Comparison of ENCODE assay signal across 32 cellular contexts in the genomic region with DNA sequence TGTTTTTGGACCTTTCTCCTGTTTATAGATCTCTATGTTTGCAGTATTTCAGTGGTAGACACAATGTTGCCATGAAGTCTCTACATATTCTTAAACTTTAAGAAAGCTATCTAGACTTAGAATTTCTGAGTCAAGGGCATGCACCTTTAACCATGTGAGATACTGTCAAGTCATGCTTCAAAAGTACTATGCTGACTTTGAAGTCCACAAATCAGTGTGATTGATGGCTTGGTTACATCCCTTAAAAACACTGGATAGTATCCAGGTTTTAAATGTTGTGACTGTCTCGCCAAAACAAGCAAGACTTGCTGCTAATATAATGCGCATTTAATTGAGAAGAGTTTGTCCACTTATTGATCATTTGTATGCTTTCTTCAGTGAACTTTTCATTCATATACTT.
"Had no signal": no experiment of that assay in that cellular context is flagged by ENCODE, and none has a peak within 500 bp of the region (broad histone marks: within the 10 kb centered on the region; RNA-seq: fewer than 3 reads in every experiment).

No MANE protein-coding gene starts in this region.

- H3K4me2 ChIP-seq: neural progenitor cell, smooth muscle cell had no signal

- H3K9ac ChIP-seq: neural progenitor cell, parathyroid adenoma had no signal

- H3K9me3 ChIP-seq: ovary, psoas muscle, spleen, suprapubic skin, testis, tibial artery, transverse colon, upper lobe of right lung, vagina had no signal

- H2AFZ ChIP-seq: neural progenitor cell, parathyroid adenoma had no signal

- ATAC-seq: naive thymus-derived CD8-positive, alpha-beta T cell; natural killer cell treated with Interleukin-12 subunit alpha and Interleukin-12 subunit beta and Interleukin-15 and Interleukin-18, amount 100 ng/mL, for 72 hours; psoas muscle; right cardiac atrium; sciatic nerve; stimulated activated memory B cell treated with anti-CD40 and anti-IgM and Interleukin-4, amounts not matched to agents 10 μg/mL and 1 μg/mL and 100 μg/mL, for 72 hours; stimulated activated naive CD8-positive, alpha-beta T cell treated with anti-CD3 and anti-CD28 coated beads, Interleukin-15, amount 100 ng/mL, for 72 hours; stimulated activated naive CD8-positive, alpha-beta T cell treated with anti-CD3 and anti-CD28 coated beads, Interleukin-15, Interleukin-2, amounts not matched to agents 100 U/mL and 50 U/mL, for 24 hours; upper lobe of right lung had no signal

- H3K27me3 Mint-ChIP-seq: progenitor cell of endocrine pancreas, type B pancreatic cell had no signal

- H3K27ac ChIP-seq: neural progenitor cell, ovary, parathyroid adenoma, psoas muscle, skin epidermis, spleen, suprapubic skin, testis, tibial artery, transverse colon, upper lobe of right lung, vagina had no signal

- H3K27ac Mint-ChIP-seq: naive B cell; naive thymus-derived CD8-positive, alpha-beta T cell; natural killer cell treated with Interleukin-12 subunit alpha and Interleukin-12 subunit beta and Interleukin-15 and Interleukin-18, amount 100 ng/mL, for 72 hours; neural progenitor cell; progenitor cell of endocrine pancreas; stimulated activated memory B cell treated with anti-CD40 and anti-IgM and Interleukin-4, amounts not matched to agents 10 μg/mL and 1 μg/mL and 100 μg/mL, for 72 hours; stimulated activated naive CD8-positive, alpha-beta T cell treated with anti-CD3 and anti-CD28 coated beads, Interleukin-15, amount 100 ng/mL, for 72 hours; type B pancreatic cell had no signal

- H3K4me3 ChIP-seq: neural progenitor cell, ovary, psoas muscle, skin epidermis, smooth muscle cell, spleen, suprapubic skin, testis, tibial artery, transverse colon, upper lobe of right lung, vagina had no signal

- H3K4me3 Mint-ChIP-seq: naive B cell; naive thymus-derived CD8-positive, alpha-beta T cell; natural killer cell treated with Interleukin-12 subunit alpha and Interleukin-12 subunit beta and Interleukin-15 and Interleukin-18, amount 100 ng/mL, for 72 hours; neural progenitor cell; stimulated activated memory B cell treated with anti-CD40 and anti-IgM and Interleukin-4, amounts not matched to agents 10 μg/mL and 1 μg/mL and 100 μg/mL, for 72 hours; stimulated activated naive CD8-positive, alpha-beta T cell treated with anti-CD3 and anti-CD28 coated beads, Interleukin-15, amount 100 ng/mL, for 72 hours; type B pancreatic cell had no signal

- H3K36me3 ChIP-seq: neural progenitor cell, ovary, spleen, suprapubic skin, tibial artery, transverse colon, upper lobe of right lung, vagina had no signal

- H3K4me1 ChIP-seq: neural progenitor cell, psoas muscle, spleen, testis, tibial artery, transverse colon, upper lobe of right lung, vagina had no signal

- H3K4me1 Mint-ChIP-seq: naive B cell; naive thymus-derived CD8-positive, alpha-beta T cell; neural progenitor cell; stimulated activated naive CD8-positive, alpha-beta T cell treated with anti-CD3 and anti-CD28 coated beads, Interleukin-15, amount 100 ng/mL, for 72 hours had no signal

- H3K36me3 Mint-ChIP-seq: naive B cell; naive thymus-derived CD8-positive, alpha-beta T cell; natural killer cell treated with Interleukin-12 subunit alpha and Interleukin-12 subunit beta and Interleukin-15 and Interleukin-18, amount 100 ng/mL, for 72 hours; neural progenitor cell; stimulated activated memory B cell treated with anti-CD40 and anti-IgM and Interleukin-4, amounts not matched to agents 10 μg/mL and 1 μg/mL and 100 μg/mL, for 72 hours; type B pancreatic cell had no signal

- H3K79me2 ChIP-seq: parathyroid adenoma had no signal

- H3K9me3 Mint-ChIP-seq: naive B cell; naive thymus-derived CD8-positive, alpha-beta T cell; natural killer cell treated with Interleukin-12 subunit alpha and Interleukin-12 subunit beta and Interleukin-15 and Interleukin-18, amount 100 ng/mL, for 72 hours; neural progenitor cell; stimulated activated memory B cell treated with anti-CD40 and anti-IgM and Interleukin-4, amounts not matched to agents 10 μg/mL and 1 μg/mL and 100 μg/mL, for 72 hours; stimulated activated naive CD8-positive, alpha-beta T cell treated with anti-CD3 and anti-CD28 coated beads, Interleukin-15, amount 100 ng/mL, for 72 hours; type B pancreatic cell had no signal

- H3K27me3 ChIP-seq: neural progenitor cell, ovary, testis, vagina had no signal

- DNase-seq: naive B cell; naive thymus-derived CD8-positive, alpha-beta T cell; occipital lobe; ovary; posterior cingulate gyrus; psoas muscle; right cardiac atrium; spleen; stimulated activated CD4-positive, alpha-beta T cell treated with anti-CD3 and anti-CD28 coated beads, Interleukin-12 subunit alpha, Interleukin-12 subunit beta, amount 100 ng/mL, for 4 hours; stimulated activated CD4-positive, alpha-beta T cell treated with anti-CD3 and anti-CD28 coated beads, Interleukin-1b, Interleukin-23, amount 100 ng/mL, for 48 hours; stimulated activated CD4-positive, alpha-beta T cell treated with anti-CD3 and anti-CD28 coated beads, Interleukin-4, amount 100 ng/mL, for 1 hour; stimulated activated CD4-positive, alpha-beta T cell treated with anti-CD3 and anti-CD28 coated beads, Interleukin-4, amount 100 ng/mL, for 4 hours; stimulated activated CD8-positive, alpha-beta memory T cell treated with anti-CD3 and anti-CD28 coated beads, Interleukin-4, amount 100 ng/mL, for 48 hours; stimulated activated naive CD4-positive, alpha-beta T cell; stimulated activated naive CD8-positive, alpha-beta T cell treated with anti-CD3 and anti-CD28 coated beads, Interleukin-15, amount 100 ng/mL, for 72 hours; stimulated activated naive CD8-positive, alpha-beta T cell treated with anti-CD3 and anti-CD28 coated beads, Interleukin-15, Interleukin-2, amounts not matched to agents 100 U/mL and 50 U/mL, for 24 hours; substantia nigra; testis; tibial artery; transverse colon; upper lobe of right lung had no signal
